Comparison of ENCODE assay signal across 9 cellular contexts in the genomic region with DNA sequence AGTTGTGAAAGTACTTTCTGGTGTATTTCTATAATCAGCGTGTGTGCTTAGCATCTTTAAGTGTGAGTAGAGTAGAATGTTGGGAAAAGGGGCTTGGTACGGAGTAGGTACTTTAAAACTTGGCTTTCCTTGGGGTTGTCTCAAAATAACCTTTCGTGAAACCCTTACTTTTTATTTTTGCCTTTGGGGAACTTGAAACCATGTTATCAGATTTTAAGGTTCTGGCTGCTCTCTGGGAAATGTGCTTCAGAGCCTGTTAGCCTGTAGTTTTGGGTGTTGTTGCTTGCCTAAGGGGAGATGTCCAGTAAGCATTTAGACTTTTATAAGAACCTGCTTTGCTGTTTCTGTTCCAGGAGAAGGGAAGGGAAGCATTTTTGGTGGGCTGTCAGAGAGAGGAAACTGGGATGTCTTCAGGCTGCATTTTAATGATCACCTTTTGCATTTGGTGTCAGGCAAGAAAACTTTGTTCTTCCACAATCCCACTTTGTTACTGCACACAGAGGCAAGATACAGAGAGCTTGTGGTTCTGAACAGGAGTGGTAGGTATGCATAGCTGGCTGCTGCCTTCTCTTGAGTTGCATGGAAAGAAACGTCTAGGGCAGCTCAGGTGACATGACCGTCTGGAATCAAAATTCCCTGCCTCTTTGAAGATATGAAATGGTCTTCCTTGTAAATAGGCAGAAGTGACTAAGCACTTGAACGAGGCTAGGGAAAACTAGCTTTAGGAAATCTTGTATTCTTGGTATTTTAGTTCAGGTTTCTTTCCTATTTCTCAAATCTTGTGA. TPM values are rescaled to one million over a fixed set of nuclear protein-coding genes. Genes with fewer than 3 reads are reported as not detected.
DNase-seq lines count a peak whose midpoint lies in the region; ATAC-seq, FAIRE-seq and TF ChIP-seq lines count a peak whose summit lies in the region.
"Had no signal": no experiment of that assay in that cellular context is flagged by ENCODE, and none has a peak within 500 bp of the region (broad histone marks: within the 10 kb centered on the region; RNA-seq: fewer than 3 reads in every experiment).

No MANE protein-coding gene starts in this region.

- H3K36me3 ChIP-seq in A673 (ENCODE audit: insufficient read depth, low read length, poor library complexity, severe bottlenecking) (no peaks in the 10 kb centered on the region), HEK293 (ENCODE audit: control insufficient read depth in 2 of 2, insufficient read depth in 1 of 2, low read length in 2 of 2) (peaks cover 4 to 8% of the 10 kb centered on the region in 2 experiments; a peak in 2 of 3 replicates), adipocyte (ENCODE audit: control insufficient read depth, insufficient read depth, low read length, severe bottlenecking) (no peaks in the 10 kb centered on the region)

- no peak for ATAC-seq in HG02642 (IDR thresholded peaks at IDR 0.05; ENCODE audit: poor library complexity, unreplicated experiment)
- no peak for ATAC-seq in GM21529 (IDR thresholded peaks at IDR 0.05; ENCODE audit: unreplicated experiment)
- ATAC-seq: Right ventricle myocardium inferior had no signal

- TF ChIP-seq CTCF in A673 (conservative IDR thresholded peaks at IDR 0.05; ENCODE audit: low read depth, low read length) (no peak), HEK293 (tag by site-specific recombination; IDR thresholded peaks at IDR 0.05) (no peak), D721Med (IDR thresholded peaks at IDR 0.05; ENCODE audit: insufficient read depth, missing control alignments) (no peak)

- in situ Hi-C loops in G401 (cut with HindIII; ENCODE audit: low sequenced_read_pairs) = no loop called here

- H3K27me3 ChIP-seq in A673 (replicated peaks; ENCODE audit: insufficient read depth, low read depth, low read length, poor library complexity) = no peaks in the 10 kb centered on the region
- no peaks in the 10 kb centered on the region for H3K27me3 ChIP-seq in adipocyte (replicated peaks; ENCODE audit: control insufficient read depth, insufficient read depth, low read length)

- H3K4me3 ChIP-seq in A673 (ENCODE audit: low read depth, low read length, poor library complexity, severe bottlenecking) (peak overlapping the region; percentile 84), HEK293 (ENCODE audit: low read depth, low read length) (peak overlapping the region; percentile 75), adipocyte (ENCODE audit: low read length) (peak overlapping the region; percentile 90)

- H3K4me1 ChIP-seq in A673 (ENCODE audit: insufficient read depth, low read length, poor library complexity, severe bottlenecking) (peaks cover 12% of the 10 kb centered on the region), HEK293 (ENCODE audit: control insufficient read depth, insufficient read depth, low read length) (peaks cover 22% of the 10 kb centered on the region), adipocyte (ENCODE audit: control insufficient read depth, insufficient read depth, low read length) (peaks cover 21% of the 10 kb centered on the region)

- POLR2A ChIA-PET in A673 (lab: Charles Lee; ENCODE audit: low non-redundant PET) (no interaction called here), HEK293 (lab: Yijun Ruan, JAX) (interaction anchor here (0.5 to 2.5 kb wide), 6 partner anchors 14 to 449 kb away, joined by 3 to 10 read pairs (median 4); a partner anchor contains a TSS)

- intact Hi-C loops in A673 (cut with micrococcal nuclease; ENCODE audit: unreplicated experiment) = no loop called here

- DNase-seq in A673 (ENCODE audit: low spot score) (no peak), adipocyte (ENCODE audit: low read depth) (peak; percentile 37), medulla oblongata (ENCODE audit: extremely low spot score) (peak; percentile 21), G401 (ENCODE audit: low spot score) (no peak), D721Med (ENCODE audit: insufficient read length, low spot score) (no peak)

- H3K27ac ChIP-seq in A673 (ENCODE audit: low read depth, low read length, poor library complexity, severe bottlenecking) (no peak overlapping the region), HEK293 (ENCODE audit: extremely low read depth, low read depth, low read length) (peak overlapping the region; percentile 95)

- CTCF ChIA-PET in A673 (lab: Charles Lee) = no interaction called here
- CTCF ChIA-PET in HEK293 (lab: Yijun Ruan, JAX) = interaction anchor here (0.8 kb wide), 1 partner anchor 136 kb away, joined by 4 read pairs; a partner anchor contains a TSS

- FAIRE-seq in D721Med (lab: Jason Lieb, UNC) = no peak

- no TSS peak for BruUV-seq in A673 (replicated peaks; lab: Mats Ljungman, UMichigan)

- no peaks in the 10 kb centered on the region for H3K9me3 ChIP-seq in A673 (ENCODE audit: low read depth, low read length, poor library complexity, severe bottlenecking)
- no peaks in the 10 kb centered on the region for H3K9me3 ChIP-seq in HEK293 (ENCODE audit: control insufficient read depth, insufficient read depth, low read depth, low read length)
- H3K9me3 ChIP-seq in adipocyte (ENCODE audit: control insufficient read depth, low read length) = no peaks in the 10 kb centered on the region

- peak overlapping the region; percentile 79 for H3K9ac ChIP-seq in adipocyte (ENCODE audit: low read length)

TF ChIP-seq in HEK293, 187 proteins besides CTCF, POLR2A, EP300 and RAD21 (continues in another document):
- TF ChIP-seq ZNF221 (tag by site-specific recombination; IDR thresholded peaks at IDR 0.05; ENCODE audit: borderline replicate concordance) (no peak), ZNF174 (tag by site-specific recombination; IDR thresholded peaks at IDR 0.05) (no peak), GLI4 (tag by site-specific recombination; IDR thresholded peaks at IDR 0.05) (no peak), ZNF175 (tag by site-specific recombination; IDR thresholded peaks at IDR 0.05) (no peak), ZNF433 (tag by site-specific recombination; IDR thresholded peaks at IDR 0.05; ENCODE audit: low read depth) (no peak), SETDB1 (IDR thresholded peaks at IDR 0.05; ENCODE audit: insufficient read length, low read length) (peak; percentile 13), SP3 (tag by site-specific recombination; IDR thresholded peaks at IDR 0.05) (no peak), ZNF629 (tag by site-specific recombination; IDR thresholded peaks at IDR 0.05) (no peak), ZNF664 (tag by site-specific recombination; IDR thresholded peaks at IDR 0.05) (0 out of 2 replicates have a peak, but pooled peaks have one; percentile 25), ZNF600 (tag by site-specific recombination; IDR thresholded peaks at IDR 0.05) (peak; percentile 70), KLF9 (tag by site-specific recombination; IDR thresholded peaks at IDR 0.05; ENCODE audit: low read depth) (no peak), ZNF792 (tag by site-specific recombination; IDR thresholded peaks at IDR 0.05) (no peak), TCF7L2 (IDR thresholded peaks at IDR 0.05; ENCODE audit: borderline replicate concordance, low read depth, low read length) (no peak), ZNF596 (tag by site-specific recombination; IDR thresholded peaks at IDR 0.05) (no peak), ZNF626 (tag by site-specific recombination; IDR thresholded peaks at IDR 0.05) (no peak), ZBTB17 (tag by site-specific recombination; IDR thresholded peaks at IDR 0.05) (0 out of 2 replicates have a peak, but pooled peaks have one; percentile 21)
- TF ChIP-seq, protein P1, sequence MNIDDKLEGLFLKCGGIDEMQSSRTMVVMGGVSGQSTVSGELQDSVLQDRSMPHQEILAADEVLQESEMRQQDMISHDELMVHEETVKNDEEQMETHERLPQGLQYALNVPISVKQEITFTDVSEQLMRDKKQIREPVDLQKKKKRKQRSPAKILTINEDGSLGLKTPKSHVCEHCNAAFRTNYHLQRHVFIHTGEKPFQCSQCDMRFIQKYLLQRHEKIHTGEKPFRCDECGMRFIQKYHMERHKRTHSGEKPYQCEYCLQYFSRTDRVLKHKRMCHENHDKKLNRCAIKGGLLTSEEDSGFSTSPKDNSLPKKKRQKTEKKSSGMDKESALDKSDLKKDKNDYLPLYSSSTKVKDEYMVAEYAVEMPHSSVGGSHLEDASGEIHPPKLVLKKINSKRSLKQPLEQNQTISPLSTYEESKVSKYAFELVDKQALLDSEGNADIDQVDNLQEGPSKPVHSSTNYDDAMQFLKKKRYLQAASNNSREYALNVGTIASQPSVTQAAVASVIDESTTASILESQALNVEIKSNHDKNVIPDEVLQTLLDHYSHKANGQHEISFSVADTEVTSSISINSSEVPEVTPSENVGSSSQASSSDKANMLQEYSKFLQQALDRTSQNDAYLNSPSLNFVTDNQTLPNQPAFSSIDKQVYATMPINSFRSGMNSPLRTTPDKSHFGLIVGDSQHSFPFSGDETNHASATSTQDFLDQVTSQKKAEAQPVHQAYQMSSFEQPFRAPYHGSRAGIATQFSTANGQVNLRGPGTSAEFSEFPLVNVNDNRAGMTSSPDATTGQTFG (tag by site-specific recombination; IDR thresholded peaks at IDR 0.05; ENCODE audit: borderline replicate concordance) = no peak
- TF ChIP-seq, protein P2, sequence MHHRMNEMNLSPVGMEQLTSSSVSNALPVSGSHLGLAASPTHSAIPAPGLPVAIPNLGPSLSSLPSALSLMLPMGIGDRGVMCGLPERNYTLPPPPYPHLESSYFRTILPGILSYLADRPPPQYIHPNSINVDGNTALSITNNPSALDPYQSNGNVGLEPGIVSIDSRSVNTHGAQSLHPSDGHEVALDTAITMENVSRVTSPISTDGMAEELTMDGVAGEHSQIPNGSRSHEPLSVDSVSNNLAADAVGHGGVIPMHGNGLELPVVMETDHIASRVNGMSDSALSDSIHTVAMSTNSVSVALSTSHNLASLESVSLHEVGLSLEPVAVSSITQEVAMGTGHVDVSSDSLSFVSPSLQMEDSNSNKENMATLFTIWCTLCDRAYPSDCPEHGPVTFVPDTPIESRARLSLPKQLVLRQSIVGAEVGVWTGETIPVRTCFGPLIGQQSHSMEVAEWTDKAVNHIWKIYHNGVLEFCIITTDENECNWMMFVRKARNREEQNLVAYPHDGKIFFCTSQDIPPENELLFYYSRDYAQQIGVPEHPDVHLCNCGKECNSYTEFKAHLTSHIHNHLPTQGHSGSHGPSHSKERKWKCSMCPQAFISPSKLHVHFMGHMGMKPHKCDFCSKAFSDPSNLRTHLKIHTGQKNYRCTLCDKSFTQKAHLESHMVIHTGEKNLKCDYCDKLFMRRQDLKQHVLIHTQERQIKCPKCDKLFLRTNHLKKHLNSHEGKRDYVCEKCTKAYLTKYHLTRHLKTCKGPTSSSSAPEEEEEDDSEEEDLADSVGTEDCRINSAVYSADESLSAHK (tag by site-specific recombination; IDR thresholded peaks at IDR 0.05) = peak; percentile 97

RNA-seq across cellular contexts. Expression of a gene that starts 1.6 kb away (rescaled TPM):
- 71.3 and 89.0 TPM in 2 replicates for total RNA-seq in A673 (2021)
- 54.0 and 63.0 TPM in 2 replicates for total RNA-seq in G401 (2014; rRNA removed; shearing (Covaris generic))

RNA-seq across cellular contexts. Expression of a gene that starts 49.1 kb away (rescaled TPM):
- total RNA-seq in A673 (2021) = not detected in 2 replicates
- total RNA-seq in G401 (2014; rRNA removed; shearing (Covaris generic)) = not detected in 2 replicates

Comparison
In these comparisons a context has a peak if more than half of its experiments do, and no peak if none do; other contexts are left out.
1. DNase-seq: peak in adipocyte (single experiment) and medulla oblongata (single experiment); none in A673 (single experiment), G401 (single experiment) and D721Med (single experiment).
2. Peak in every context shown above with its lines, with median percentiles within 50 percentile points of each other: H3K4me3 ChIP-seq.